ENCODE assay signal across 20 cellular contexts in genomic region chr1:8392522-8392921, GRCh38.
DNase-seq lines count a peak whose midpoint lies in the region; ATAC-seq and TF ChIP-seq lines count a peak whose summit lies in the region.
"Had no signal": no experiment of that assay in that cellular context is flagged by ENCODE, and none has a peak within 500 bp of the region (broad histone marks: within the 10 kb centered on the region; RNA-seq: fewer than 3 reads in every experiment).

No MANE protein-coding gene starts in this region.

- CTCF ChIA-PET in CD4-positive, alpha-beta memory T cell (lab: Charles Lee; ENCODE audit: partially characterized antibody): no interaction called here

- H3K36me3 ChIP-seq in CD4-positive, alpha-beta memory T cell (ENCODE audit: insufficient read depth, low read length): peaks cover 15% of the 10 kb centered on the region
- H3K36me3 ChIP-seq: transverse colon had no signal

- H3K27ac Mint-ChIP-seq in CD4-positive, alpha-beta memory T cell: peak overlapping the region in 5 of 7 donors; percentile 30 to 85 (median 53)
- peak overlapping the region; percentile 37 for H3K27ac Mint-ChIP-seq in activated T-helper 17 cell treated with anti-CD3 and anti-CD28 coated beads, Interleukin-2, amount 50 U/mL, for 72 hours
- peak overlapping the region; percentile 28 to 64 (median 52) for H3K27ac Mint-ChIP-seq in nephron
- H3K27ac Mint-ChIP-seq: endodermal cell; stimulated activated naive B cell treated with anti-CD40 and anti-IgM and Interleukin-4, amounts not matched to agents 10 μg/mL and 1 μg/mL and 100 μg/mL, for 72 hours had no signal

- DNase-seq in DMS 273 (lab: John Stamatoyannopoulos, UW; ENCODE audit: unreplicated experiment) (peak; percentile 14), DMS 273 treated with DMSO at 0.1 percent for 48 hours (lab: John Stamatoyannopoulos, UW) (no peak), foreskin melanocyte (no peak)
- DNase-seq in CD4-positive, alpha-beta memory T cell: no peak
- no peak for DNase-seq in activated CD4-positive, CD25-positive, alpha-beta regulatory T cell (lab: John Stamatoyannopoulos, UW)
- no peak for DNase-seq in activated CD4-positive, CD25-positive, alpha-beta regulatory T cell treated with anti-CD3 and anti-CD28 coated beads, Interleukin-2, amount 50 U/mL, for 72 hours
- DNase-seq: activated gamma-delta T cell treated with Interleukin-2 at 50 U/mL for 16 hours; endodermal cell; GOT3; hippocampal formation; NCI-H69; stimulated activated naive B cell treated with anti-CD40 and anti-IgM and Interleukin-4, amounts not matched to agents 10 μg/mL and 1 μg/mL and 100 μg/mL, for 72 hours; T-helper 2 cell; transverse colon; WERI-Rb-1 had no signal

- TF ChIP-seq CTCF in nephron (IDR thresholded peaks at IDR 0.05; ENCODE audit: unreplicated experiment in 3 of 3): no peak

- H3K36me3 Mint-ChIP-seq in CD4-positive, alpha-beta memory T cell: peaks cover 27 to 47% of the 10 kb centered on the region in 2 donors
- peaks cover 70% of the 10 kb centered on the region for H3K36me3 Mint-ChIP-seq in activated T-helper 17 cell treated with anti-CD3 and anti-CD28 coated beads, Interleukin-2, amount 50 U/mL, for 72 hours (ENCODE audit: low read depth)
- peaks cover 67% of the 10 kb centered on the region for H3K36me3 Mint-ChIP-seq in nephron (ENCODE audit: low read depth)

- intact Hi-C loops in CD4-positive, alpha-beta memory T cell (cut with micrococcal nuclease): no loop called here

- H3K4me3 Mint-ChIP-seq in CD4-positive, alpha-beta memory T cell: peak overlapping the region in 2 of 8 donors; percentile 7 to 11
- peak overlapping the region; percentile 23 for H3K4me3 Mint-ChIP-seq in activated T-helper 17 cell treated with anti-CD3 and anti-CD28 coated beads, Interleukin-2, amount 50 U/mL, for 72 hours
- H3K4me3 Mint-ChIP-seq in nephron: no peak overlapping the region
- H3K4me3 Mint-ChIP-seq: endodermal cell; stimulated activated naive B cell treated with anti-CD40 and anti-IgM and Interleukin-4, amounts not matched to agents 10 μg/mL and 1 μg/mL and 100 μg/mL, for 72 hours had no signal

- H3K27ac ChIP-seq in CD4-positive, alpha-beta memory T cell (ENCODE audit: low read depth, low read length): no peak overlapping the region
- H3K27ac ChIP-seq: 22Rv1, WERI-Rb-1 had no signal

- H3K27me3 Mint-ChIP-seq in CD4-positive, alpha-beta memory T cell: no peaks in the 10 kb centered on the region
- H3K27me3 Mint-ChIP-seq in activated T-helper 17 cell treated with anti-CD3 and anti-CD28 coated beads, Interleukin-2, amount 50 U/mL, for 72 hours: no peaks in the 10 kb centered on the region
- H3K27me3 Mint-ChIP-seq in nephron (ENCODE audit: low read depth): no peaks in the 10 kb centered on the region
- H3K27me3 Mint-ChIP-seq: stimulated activated naive B cell treated with anti-CD40 and anti-IgM and Interleukin-4, amounts not matched to agents 10 μg/mL and 1 μg/mL and 100 μg/mL, for 72 hours had no signal

- POLR2A ChIA-PET in CD4-positive, alpha-beta memory T cell (lab: Charles Lee; ENCODE audit: partially characterized antibody): interaction anchor here (1.2 kb wide), 1 partner anchor 31 kb away, joined by 3 read pairs; no protein-coding TSS in a partner anchor

- H3K27me3 ChIP-seq in CD4-positive, alpha-beta memory T cell (ENCODE audit: insufficient read depth, low read length): no peaks in the 10 kb centered on the region
- H3K27me3 ChIP-seq: transverse colon had no signal

- H3K9me3 ChIP-seq in CD4-positive, alpha-beta memory T cell (ENCODE audit: control insufficient read depth in 1 of 2, low read length in 2 of 2): no peaks in the 10 kb centered on the region
- H3K9me3 ChIP-seq: transverse colon had no signal

- H3K9me3 Mint-ChIP-seq in CD4-positive, alpha-beta memory T cell: no peaks in the 10 kb centered on the region
- H3K9me3 Mint-ChIP-seq in activated T-helper 17 cell treated with anti-CD3 and anti-CD28 coated beads, Interleukin-2, amount 50 U/mL, for 72 hours: no peaks in the 10 kb centered on the region
- H3K9me3 Mint-ChIP-seq in nephron: no peaks in the 10 kb centered on the region
- H3K9me3 Mint-ChIP-seq: endodermal cell; stimulated activated naive B cell treated with anti-CD40 and anti-IgM and Interleukin-4, amounts not matched to agents 10 μg/mL and 1 μg/mL and 100 μg/mL, for 72 hours had no signal

- peaks cover 82% of the 10 kb centered on the region for H3K4me1 ChIP-seq in CD4-positive, alpha-beta memory T cell (ENCODE audit: insufficient read depth, low read length)

- ATAC-seq in activated T-helper 17 cell treated with anti-CD3 and anti-CD28 coated beads, Interleukin-2, amount 50 U/mL, for 72 hours (replicated peaks): no peak
- ATAC-seq: sciatic nerve; stimulated activated naive B cell treated with anti-CD40 and anti-IgM and Interleukin-4, amounts not matched to agents 10 μg/mL and 1 μg/mL and 100 μg/mL, for 72 hours had no signal

- H3K4me1 Mint-ChIP-seq in CD4-positive, alpha-beta memory T cell: peaks cover 69 to 90% (median 79%) of the 10 kb centered on the region in 4 donors
- H3K4me1 Mint-ChIP-seq in activated T-helper 17 cell treated with anti-CD3 and anti-CD28 coated beads, Interleukin-2, amount 50 U/mL, for 72 hours: peaks cover 71% of the 10 kb centered on the region
- H3K4me1 Mint-ChIP-seq in nephron: peaks cover 63% of the 10 kb centered on the region

- H3K4me3 ChIP-seq in CD4-positive, alpha-beta memory T cell (ENCODE audit: low read length in 2 of 2): no peak overlapping the region
- H3K4me3 ChIP-seq: lung, transverse colon had no signal
